Comparison of ENCODE assay signal across 1 cellular context in genomic region chr7:106871793-106872571, GRCh38.
TF ChIP-seq lines count a peak whose summit lies in the region.

No MANE protein-coding gene starts in this region.

TF ChIP-seq in K562, 482 proteins besides CTCF, POLR2A, EP300 and RAD21 (continued from another document and continues in another):
- TF ChIP-seq, protein P1, sequence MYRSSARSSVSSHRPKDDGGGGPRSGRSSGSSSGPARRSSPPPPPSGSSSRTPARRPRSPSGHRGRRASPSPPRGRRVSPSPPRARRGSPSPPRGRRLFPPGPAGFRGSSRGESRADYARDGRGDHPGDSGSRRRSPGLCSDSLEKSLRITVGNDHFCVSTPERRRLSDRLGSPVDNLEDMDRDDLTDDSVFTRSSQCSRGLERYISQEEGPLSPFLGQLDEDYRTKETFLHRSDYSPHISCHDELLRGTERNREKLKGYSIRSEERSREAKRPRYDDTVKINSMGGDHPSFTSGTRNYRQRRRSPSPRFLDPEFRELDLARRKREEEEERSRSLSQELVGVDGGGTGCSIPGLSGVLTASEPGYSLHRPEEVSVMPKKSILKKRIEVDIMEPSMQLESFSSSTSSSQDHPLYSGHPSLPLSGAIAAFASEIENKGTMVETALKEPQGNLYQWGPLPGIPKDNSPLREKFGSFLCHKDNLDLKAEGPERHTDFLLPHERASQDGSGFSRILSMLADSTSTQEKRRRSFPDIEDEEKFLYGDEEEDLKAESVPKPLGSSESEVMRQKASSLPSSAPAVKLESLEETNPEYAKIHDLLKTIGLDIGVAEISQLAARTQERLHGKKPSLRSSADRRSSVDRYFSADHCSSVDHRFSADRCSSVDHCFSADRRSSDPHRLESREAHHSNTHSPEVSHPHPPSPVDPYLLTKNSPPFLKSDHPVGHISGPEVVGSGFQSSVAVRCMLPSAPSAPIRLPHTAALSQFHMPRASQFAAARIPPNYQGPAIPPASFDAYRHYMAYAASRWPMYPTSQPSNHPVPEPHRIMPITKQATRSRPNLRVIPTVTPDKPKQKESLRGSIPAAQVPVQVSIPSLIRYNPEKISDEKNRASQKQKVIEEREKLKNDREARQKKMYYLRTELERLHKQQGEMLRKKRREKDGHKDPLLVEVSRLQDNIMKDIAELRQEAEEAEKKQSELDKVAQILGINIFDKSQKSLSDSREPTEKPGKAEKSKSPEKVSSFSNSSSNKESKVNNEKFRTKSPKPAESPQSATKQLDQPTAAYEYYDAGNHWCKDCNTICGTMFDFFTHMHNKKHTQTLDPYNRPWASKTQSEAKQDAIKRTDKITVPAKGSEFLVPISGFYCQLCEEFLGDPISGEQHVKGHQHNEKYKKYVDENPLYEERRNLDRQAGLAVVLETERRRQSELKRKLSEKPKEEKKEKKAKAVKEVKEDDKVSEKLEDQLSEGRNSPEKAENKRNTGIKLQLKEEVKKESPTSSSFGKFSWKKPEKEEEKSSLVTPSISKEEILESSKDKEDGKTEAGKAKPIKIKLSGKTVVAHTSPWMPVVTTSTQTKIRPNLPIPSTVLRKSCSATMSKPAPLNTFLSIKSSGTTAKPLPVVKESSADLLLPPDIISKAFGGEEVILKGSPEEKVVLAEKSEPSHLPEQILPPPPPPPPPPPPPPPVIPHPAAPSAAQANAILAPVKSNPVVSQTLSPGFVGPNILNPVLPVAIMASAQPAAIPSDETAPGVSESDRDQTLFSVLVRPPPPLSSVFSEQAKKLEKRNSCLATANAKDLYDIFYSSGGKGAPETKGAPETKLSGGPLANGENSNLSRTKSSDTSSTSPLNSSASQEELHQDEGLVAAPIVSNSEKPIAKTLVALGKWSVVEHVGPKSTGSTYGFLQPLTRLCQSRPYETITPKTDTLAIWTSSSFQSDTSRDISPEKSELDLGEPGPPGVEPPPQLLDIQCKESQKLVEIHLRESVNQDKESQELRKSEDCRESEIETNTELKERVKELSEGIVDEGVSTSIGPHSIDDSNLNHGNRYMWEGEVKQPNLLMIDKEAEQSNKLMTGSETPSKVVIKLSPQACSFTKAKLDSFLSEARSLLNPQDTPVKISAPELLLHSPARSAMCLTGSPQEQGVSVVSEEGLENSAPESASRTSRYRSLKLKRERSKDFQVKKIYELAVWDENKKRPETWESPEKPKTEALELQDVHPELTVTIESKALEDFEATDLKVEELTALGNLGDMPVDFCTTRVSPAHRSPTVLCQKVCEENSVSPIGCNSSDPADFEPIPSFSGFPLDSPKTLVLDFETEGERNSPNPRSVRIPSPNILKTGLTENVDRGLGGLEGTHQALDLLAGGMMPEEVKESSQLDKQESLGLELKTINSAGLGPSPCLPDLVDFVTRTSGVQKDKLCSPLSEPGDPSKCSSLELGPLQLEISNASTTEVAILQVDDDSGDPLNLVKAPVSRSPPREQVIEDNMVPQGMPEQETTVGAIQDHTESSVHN (IDR thresholded peaks at IDR 0.05; ENCODE audit: borderline replicate concordance in 1 of 2, low read depth in 1 of 2) = peak in 1 of 2 experiments; percentile 7; a peak in 1 of 4 replicates
- no peak for TF ChIP-seq RFX5 (IDR thresholded peaks at IDR 0.05; ENCODE audit: low read depth, low read length)
- 0 out of 2 replicates have a peak, but pooled peaks have one; percentile 28 for TF ChIP-seq CEBPB (tag; IDR thresholded peaks at IDR 0.05)
- TF ChIP-seq CAMTA2 (CRISPR knock-in tag; conservative IDR thresholded peaks at IDR 0.05) = no peak
- no peak for TF ChIP-seq RBM14 (IDR thresholded peaks at IDR 0.05; ENCODE audit: borderline replicate concordance, insufficient read depth, low read depth, low read length)
- TF ChIP-seq TGIF2 (CRISPR knock-in tag; IDR thresholded peaks at IDR 0.05) = 0 out of 2 replicates have a peak, but pooled peaks have one; percentile 11
- TF ChIP-seq, protein P2, sequence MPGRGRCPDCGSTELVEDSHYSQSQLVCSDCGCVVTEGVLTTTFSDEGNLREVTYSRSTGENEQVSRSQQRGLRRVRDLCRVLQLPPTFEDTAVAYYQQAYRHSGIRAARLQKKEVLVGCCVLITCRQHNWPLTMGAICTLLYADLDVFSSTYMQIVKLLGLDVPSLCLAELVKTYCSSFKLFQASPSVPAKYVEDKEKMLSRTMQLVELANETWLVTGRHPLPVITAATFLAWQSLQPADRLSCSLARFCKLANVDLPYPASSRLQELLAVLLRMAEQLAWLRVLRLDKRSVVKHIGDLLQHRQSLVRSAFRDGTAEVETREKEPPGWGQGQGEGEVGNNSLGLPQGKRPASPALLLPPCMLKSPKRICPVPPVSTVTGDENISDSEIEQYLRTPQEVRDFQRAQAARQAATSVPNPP (IDR thresholded peaks at IDR 0.05; ENCODE audit: borderline replicate concordance, insufficient read depth, insufficient read length) = no peak
- no peak for TF ChIP-seq RBBP5 (IDR thresholded peaks at IDR 0.05; ENCODE audit: borderline replicate concordance, insufficient read depth, low read length, poor library complexity, severe bottlenecking)
- TF ChIP-seq DMBX1 (CRISPR knock-in tag; IDR thresholded peaks at IDR 0.05; ENCODE audit: borderline replicate concordance) = 0 out of 2 replicates have a peak, but pooled peaks have one; percentile 22
- no peak for TF ChIP-seq BDP1 (IDR thresholded peaks at IDR 0.05; ENCODE audit: insufficient read depth, insufficient read length)
- peak; percentile 86; the same call in 1 of the 2 replicates for TF ChIP-seq MITF (IDR thresholded peaks at IDR 0.05)
- TF ChIP-seq, protein P3, sequence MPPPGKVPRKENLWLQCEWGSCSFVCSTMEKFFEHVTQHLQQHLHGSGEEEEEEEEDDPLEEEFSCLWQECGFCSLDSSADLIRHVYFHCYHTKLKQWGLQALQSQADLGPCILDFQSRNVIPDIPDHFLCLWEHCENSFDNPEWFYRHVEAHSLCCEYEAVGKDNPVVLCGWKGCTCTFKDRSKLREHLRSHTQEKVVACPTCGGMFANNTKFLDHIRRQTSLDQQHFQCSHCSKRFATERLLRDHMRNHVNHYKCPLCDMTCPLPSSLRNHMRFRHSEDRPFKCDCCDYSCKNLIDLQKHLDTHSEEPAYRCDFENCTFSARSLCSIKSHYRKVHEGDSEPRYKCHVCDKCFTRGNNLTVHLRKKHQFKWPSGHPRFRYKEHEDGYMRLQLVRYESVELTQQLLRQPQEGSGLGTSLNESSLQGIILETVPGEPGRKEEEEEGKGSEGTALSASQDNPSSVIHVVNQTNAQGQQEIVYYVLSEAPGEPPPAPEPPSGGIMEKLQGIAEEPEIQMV (tag; conservative IDR thresholded peaks at IDR 0.05; ENCODE audit: low read depth) = no peak
- no peak for TF ChIP-seq BRD4 (IDR thresholded peaks at IDR 0.05)
- TF ChIP-seq ZNF444 (CRISPR knock-in tag; IDR thresholded peaks at IDR 0.05) = no peak
- no peak for TF ChIP-seq CBFB (CRISPR knock-in tag; IDR thresholded peaks at IDR 0.05)
- TF ChIP-seq JUN (IDR thresholded peaks at IDR 0.05; ENCODE audit: borderline replicate concordance, low read depth, low read length) = peak; percentile 75
- TF ChIP-seq JUN (CRISPR knock-in tag; IDR thresholded peaks at IDR 0.05; ENCODE audit: borderline replicate concordance) = no peak
- peak; percentile 86 for TF ChIP-seq ZNF584 (CRISPR knock-in tag; IDR thresholded peaks at IDR 0.05; ENCODE audit: low read depth)
- no peak for TF ChIP-seq XRCC4 (IDR thresholded peaks at IDR 0.05; ENCODE audit: extremely low read depth, insufficient read depth, insufficient read length)
- TF ChIP-seq ZFX (CRISPR knock-in tag; IDR thresholded peaks at IDR 0.05) = no peak
- peak; percentile 13; the same call in 1 of the 2 replicates for TF ChIP-seq DDX20 (tag; IDR thresholded peaks at IDR 0.05; ENCODE audit: low read depth)
- TF ChIP-seq CCNT2 (IDR thresholded peaks at IDR 0.05; ENCODE audit: borderline replicate concordance, extremely low read depth, insufficient read length, low read depth, low read length) = peak; percentile 44
- 0 out of 2 replicates have a peak, but pooled peaks have one; percentile 0 for TF ChIP-seq ZNF197 (CRISPR knock-in tag; IDR thresholded peaks at IDR 0.05; ENCODE audit: low read depth)
- TF ChIP-seq TAL1 (IDR thresholded peaks at IDR 0.05) = no peak
- 0 out of 2 replicates have a peak, but pooled peaks have one; percentile 67 for TF ChIP-seq TOE1 (IDR thresholded peaks at IDR 0.05; ENCODE audit: borderline replicate concordance)
- TF ChIP-seq TOE1 (CRISPR knock-in tag; IDR thresholded peaks at IDR 0.05; ENCODE audit: borderline replicate concordance, low read depth) = no peak
- no peak for TF ChIP-seq SRSF7 (optimal IDR thresholded peaks at IDR 0.05; ENCODE audit: low read depth, low read length)
- TF ChIP-seq, protein P4, sequence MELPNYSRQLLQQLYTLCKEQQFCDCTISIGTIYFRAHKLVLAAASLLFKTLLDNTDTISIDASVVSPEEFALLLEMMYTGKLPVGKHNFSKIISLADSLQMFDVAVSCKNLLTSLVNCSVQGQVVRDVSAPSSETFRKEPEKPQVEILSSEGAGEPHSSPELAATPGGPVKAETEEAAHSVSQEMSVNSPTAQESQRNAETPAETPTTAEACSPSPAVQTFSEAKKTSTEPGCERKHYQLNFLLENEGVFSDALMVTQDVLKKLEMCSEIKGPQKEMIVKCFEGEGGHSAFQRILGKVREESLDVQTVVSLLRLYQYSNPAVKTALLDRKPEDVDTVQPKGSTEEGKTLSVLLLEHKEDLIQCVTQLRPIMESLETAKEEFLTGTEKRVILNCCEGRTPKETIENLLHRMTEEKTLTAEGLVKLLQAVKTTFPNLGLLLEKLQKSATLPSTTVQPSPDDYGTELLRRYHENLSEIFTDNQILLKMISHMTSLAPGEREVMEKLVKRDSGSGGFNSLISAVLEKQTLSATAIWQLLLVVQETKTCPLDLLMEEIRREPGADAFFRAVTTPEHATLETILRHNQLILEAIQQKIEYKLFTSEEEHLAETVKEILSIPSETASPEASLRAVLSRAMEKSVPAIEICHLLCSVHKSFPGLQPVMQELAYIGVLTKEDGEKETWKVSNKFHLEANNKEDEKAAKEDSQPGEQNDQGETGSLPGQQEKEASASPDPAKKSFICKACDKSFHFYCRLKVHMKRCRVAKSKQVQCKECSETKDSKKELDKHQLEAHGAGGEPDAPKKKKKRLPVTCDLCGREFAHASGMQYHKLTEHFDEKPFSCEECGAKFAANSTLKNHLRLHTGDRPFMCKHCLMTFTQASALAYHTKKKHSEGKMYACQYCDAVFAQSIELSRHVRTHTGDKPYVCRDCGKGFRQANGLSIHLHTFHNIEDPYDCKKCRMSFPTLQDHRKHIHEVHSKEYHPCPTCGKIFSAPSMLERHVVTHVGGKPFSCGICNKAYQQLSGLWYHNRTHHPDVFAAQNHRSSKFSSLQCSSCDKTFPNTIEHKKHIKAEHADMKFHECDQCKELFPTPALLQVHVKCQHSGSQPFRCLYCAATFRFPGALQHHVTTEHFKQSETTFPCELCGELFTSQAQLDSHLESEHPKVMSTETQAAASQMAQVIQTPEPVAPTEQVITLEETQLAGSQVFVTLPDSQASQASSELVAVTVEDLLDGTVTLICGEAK (IDR thresholded peaks at IDR 0.05) = peak; percentile 16; the same call in 1 of the 2 replicates
- TF ChIP-seq, protein P4 (CRISPR knock-in tag; IDR thresholded peaks at IDR 0.05) = no peak
- TF ChIP-seq U2AF1 (optimal IDR thresholded peaks at IDR 0.05; ENCODE audit: low read depth, low read length) = no peak
- TF ChIP-seq SMAD1 (IDR thresholded peaks at IDR 0.05; ENCODE audit: low read depth, low read length, partially characterized antibody) = peak; percentile 46
- no peak for TF ChIP-seq GATAD2B (IDR thresholded peaks at IDR 0.05; ENCODE audit: borderline replicate concordance)
- no peak for TF ChIP-seq MIER1 (IDR thresholded peaks at IDR 0.05; ENCODE audit: low read depth)
- TF ChIP-seq ZNF589 (CRISPR knock-in tag; IDR thresholded peaks at IDR 0.05; ENCODE audit: low read depth) = no peak; the same call in 1 of the 2 replicates
- no peak for TF ChIP-seq ARHGAP35 (IDR thresholded peaks at IDR 0.05; ENCODE audit: partially characterized antibody)
- peak; percentile 43 for TF ChIP-seq PTRF (tag; IDR thresholded peaks at IDR 0.05)
- 0 out of 2 replicates have a peak, but pooled peaks have one; percentile 32 for TF ChIP-seq GATA2 (CRISPR knock-in tag; IDR thresholded peaks at IDR 0.05)
- 0 out of 4 replicates have a peak, but pooled peaks of 1 of the 2 experiments have one; percentile 51 for TF ChIP-seq TBL1XR1 (IDR thresholded peaks at IDR 0.05; ENCODE audit: low read length in 2 of 2)
- TF ChIP-seq FOXK2 (conservative IDR thresholded peaks at IDR 0.05 in 1 of 2, IDR thresholded peaks at IDR 0.05 in 1 of 2; ENCODE audit: low read depth in 2 of 2) = peak in 1 of 2 experiments; percentile 44; a peak in 2 of 4 replicates
- TF ChIP-seq ARID2 (IDR thresholded peaks at IDR 0.05) = no peak
- peak; percentile 51 for TF ChIP-seq HDAC3 (IDR thresholded peaks at IDR 0.05; ENCODE audit: borderline replicate concordance, partially characterized antibody)
- peak; percentile 51; the same call in 1 of the 2 replicates for TF ChIP-seq SMARCA4 (IDR thresholded peaks at IDR 0.05)
- no peak for TF ChIP-seq EGR1 (conservative IDR thresholded peaks at IDR 0.05)
